Comparison of ENCODE assay signal across 20 cellular contexts in genomic region chr7:424961-425793, GRCh38.
DNase-seq lines count a peak whose midpoint lies in the region; ATAC-seq, FAIRE-seq and TF ChIP-seq lines count a peak whose summit lies in the region.
"Had no signal": no experiment of that assay in that cellular context is flagged by ENCODE, and none has a peak within 500 bp of the region (broad histone marks: within the 10 kb centered on the region; RNA-seq: fewer than 3 reads in every experiment).

No MANE protein-coding gene starts in this region.

- 60% methylated on average over 46 of the region's 46 CpGs for WGBS in heart right ventricle, 2 donors

- no peak for TF ChIP-seq POLR2A in gastrocnemius medialis (IDR thresholded peaks at IDR 0.05)

- FAIRE-seq in astrocyte (lab: Jason Lieb, UNC): no peak
- FAIRE-seq: bronchial epithelial cell, endometrium had no signal

- H3K9me3 Mint-ChIP-seq in astrocyte (ENCODE audit: unreplicated experiment): peaks cover 10% of the 10 kb centered on the region

- H3K4me2 ChIP-seq in astrocyte (ENCODE audit: low read length): peak overlapping the region; percentile 11
- H3K4me2 ChIP-seq: KMS-11, PC-9 had no signal

- H4K20me1 ChIP-seq in astrocyte (ENCODE audit: insufficient read depth, low read length): no peaks in the 10 kb centered on the region

- DNase-seq in Ammon's horn (ENCODE audit: low spot score) (peak; percentile 84), astrocyte (ENCODE audit: low read depth) (peak; percentile 34), heart right ventricle (no peak), posterior cingulate gyrus (peak; percentile 47 to 93 (median 75)), NCI-H446 (lab: John Stamatoyannopoulos, UW) (no peak), NCI-H2171 (lab: John Stamatoyannopoulos, UW) (no peak), gastrocnemius medialis (no peak)
- DNase-seq: activated gamma-delta T cell treated with Interleukin-2 at 50 U/mL for 16 hours, NCI-H510A treated with DMSO at 0.1 percent for 48 hours, PC-9, stomach, WERI-Rb-1 had no signal

- peaks cover 13% of the 10 kb centered on the region for H3K27me3 Mint-ChIP-seq in astrocyte (ENCODE audit: low read depth, unreplicated experiment)

- H3K36me3 Mint-ChIP-seq in astrocyte (ENCODE audit: low read depth, unreplicated experiment): no peaks in the 10 kb centered on the region

- H3K79me2 ChIP-seq in astrocyte (ENCODE audit: insufficient read depth, low read length): no peaks in the 10 kb centered on the region

- intact Hi-C loops in heart right ventricle (cut with DNase I): no loop called here
- intact Hi-C loops in posterior cingulate gyrus (cut with DNase I): no loop called here
- intact Hi-C loops in gastrocnemius medialis (cut with DNase I; ENCODE audit: low total_unique reads): no loop called here

- H3K27ac ChIP-seq in astrocyte (ENCODE audit: low read depth, low read length) (no peak overlapping the region), heart right ventricle (no peak overlapping the region), gastrocnemius medialis (no peak overlapping the region)
- H3K27ac ChIP-seq: KMS-11, PC-9, skin epidermis, stomach, WERI-Rb-1 had no signal

- no peaks in the 10 kb centered on the region for H3K4me1 Mint-ChIP-seq in astrocyte (ENCODE audit: low read depth, unreplicated experiment)

- no peak overlapping the region for H3K9ac ChIP-seq in astrocyte (ENCODE audit: low read length)
- H3K9ac ChIP-seq: KMS-11 had no signal

- no peak overlapping the region for H3K4me3 ChIP-seq in astrocyte (ENCODE audit: insufficient read depth, low read depth, low read length)
- H3K4me3 ChIP-seq in heart right ventricle: no peak overlapping the region
- H3K4me3 ChIP-seq in gastrocnemius medialis: peak overlapping the region in 1 of 4 donors; percentile 21
- H3K4me3 ChIP-seq: HAP-1, PC-9, skin epidermis, stomach had no signal

- TF ChIP-seq CTCF in astrocyte (IDR thresholded peaks at IDR 0.05; ENCODE audit: insufficient read depth, low read depth, low read length): no peak
- no peak for TF ChIP-seq CTCF in heart right ventricle (IDR thresholded peaks at IDR 0.05)
- no peak for TF ChIP-seq CTCF in gastrocnemius medialis (IDR thresholded peaks at IDR 0.05 in 4 of 5, conservative IDR thresholded peaks at IDR 0.05 in 1 of 5)

- in situ Hi-C loops in gastrocnemius medialis (cut with MboI; ENCODE audit: low sequenced_read_pairs in 4 of 4): no loop called here

- no peaks in the 10 kb centered on the region for H3K36me3 ChIP-seq in astrocyte (ENCODE audit: insufficient read depth, low read length)
- H3K36me3 ChIP-seq in heart right ventricle: no peaks in the 10 kb centered on the region
- no peaks in the 10 kb centered on the region for H3K36me3 ChIP-seq in gastrocnemius medialis
- H3K36me3 ChIP-seq: HAP-1, stomach, WERI-Rb-1 had no signal

- H3K27ac Mint-ChIP-seq in astrocyte (ENCODE audit: unreplicated experiment): no peak overlapping the region
- H3K27ac Mint-ChIP-seq: nephron had no signal

- peak in 7 of 8 donors; percentile 15 to 43 (median 29) for ATAC-seq in heart right ventricle
- no peak for ATAC-seq in gastrocnemius medialis
- no peak for ATAC-seq in HG03442 (IDR thresholded peaks at IDR 0.05; ENCODE audit: unreplicated experiment)
- ATAC-seq: left lobe of liver had no signal

- H3K27me3 ChIP-seq in astrocyte (ENCODE audit: insufficient read depth, low read length) (peaks cover 4% of the 10 kb centered on the region), heart right ventricle (peaks cover 0 to 21% (median 0%) of the 10 kb centered on the region in 7 donors), gastrocnemius medialis (peaks cover 7 to 16% (median 13%) of the 10 kb centered on the region in 3 donors)

- H3K9me3 ChIP-seq in astrocyte (ENCODE audit: insufficient read depth, low read depth, low read length) (no peaks in the 10 kb centered on the region), heart right ventricle (no peaks in the 10 kb centered on the region), gastrocnemius medialis (no peaks in the 10 kb centered on the region)
- H3K9me3 ChIP-seq: HAP-1, stomach had no signal

- H3K4me1 ChIP-seq in astrocyte (ENCODE audit: insufficient read depth, low read length) (no peaks in the 10 kb centered on the region), heart right ventricle (peaks cover 0 to 14% (median 8%) of the 10 kb centered on the region in 9 donors), gastrocnemius medialis (no peaks in the 10 kb centered on the region)
- H3K4me1 ChIP-seq: HAP-1 had no signal

- no peak overlapping the region for H2AFZ ChIP-seq in astrocyte (ENCODE audit: low read depth, low read length)
- H2AFZ ChIP-seq: PC-9 had no signal

- no peak overlapping the region for H3K4me3 Mint-ChIP-seq in astrocyte (ENCODE audit: unreplicated experiment)
- H3K4me3 Mint-ChIP-seq: nephron had no signal

Comparison
In these comparisons a context has a peak if more than half of its experiments do, and no peak if none do; other contexts are left out.
1. DNase-seq: peak in Ammon's horn (single experiment), astrocyte (single experiment) and posterior cingulate gyrus (10 of 10); none in heart right ventricle (0 of 2), NCI-H446 (0 of 2), NCI-H2171 (single experiment) and gastrocnemius medialis (0 of 2).
2. ATAC-seq: peak in heart right ventricle (7 of 8); none in gastrocnemius medialis (0 of 2) and HG03442 (single experiment).